In the genomic region with DNA sequence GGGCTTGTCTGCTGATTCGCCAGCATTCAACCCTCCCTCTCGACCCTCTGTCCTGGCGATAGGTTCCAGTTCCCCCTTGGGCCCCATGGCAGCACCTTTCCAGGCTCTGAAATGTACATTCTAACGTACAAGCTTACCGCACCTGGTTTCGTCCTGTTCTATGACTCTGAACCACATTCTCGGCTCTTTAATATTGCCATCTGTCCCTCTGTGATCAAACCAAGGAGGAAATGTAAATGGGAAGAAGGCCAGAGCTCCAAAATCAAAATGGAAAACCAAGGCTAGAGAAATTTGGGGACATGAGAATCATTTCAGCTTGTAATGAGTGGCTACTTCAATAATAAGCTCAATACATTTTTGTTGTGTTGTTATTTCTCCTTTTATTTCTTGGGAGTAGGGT, we compare ENCODE assay signal across 20 cellular contexts.
DNase-seq lines count a peak whose midpoint lies in the region; ATAC-seq, FAIRE-seq and TF ChIP-seq lines count a peak whose summit lies in the region.
"Had no signal": no experiment of that assay in that cellular context is flagged by ENCODE, and none has a peak within 500 bp of the region (broad histone marks: within the 10 kb centered on the region; RNA-seq: fewer than 3 reads in every experiment).

No MANE protein-coding gene starts in this region.

- no peak for TF ChIP-seq POLR2A in HepG2 (IDR thresholded peaks at IDR 0.05; ENCODE audit: insufficient read depth in 1 of 2, low read depth in 2 of 2, low read length in 2 of 2)

- POLR2A ChIA-PET in HepG2 (lab: Yijun Ruan, JAX) = no interaction called here

- WGBS in right cardiac atrium = 70% methylated on average over 7 of the region's 7 CpGs
- WGBS in HepG2 (ENCODE audit: low lambda C conversion rate) = 43% methylated on average over 7 of the region's 7 CpGs

- in situ Hi-C loops in HepG2 (cut with HindIII; ENCODE audit: extremely low pct_ligation_motif_present, low pct_unique_long_range_greater_than_20kb) = loop anchor here (5.0 to 10.0 kb wide), 2 partner anchors 294 to 397 kb away; no protein-coding TSS in a partner anchor

- no peak for TF ChIP-seq EP300 in HepG2 (IDR thresholded peaks at IDR 0.05; ENCODE audit: low read depth in 2 of 2, low read length in 2 of 2)
- TF ChIP-seq EP300 in HepG2 (CRISPR knock-in tag; IDR thresholded peaks at IDR 0.05; ENCODE audit: borderline replicate concordance) = no peak

- H3K4me2 ChIP-seq in HepG2 (ENCODE audit: low read depth, low read length) = no peak overlapping the region

- DNase-seq in right cardiac atrium (no peak), left ventricle myocardium superior (no peak), cerebellar cortex (ENCODE audit: low spot score) (peak; percentile 80), upper lobe of right lung (no peak), HepG2 (ENCODE audit: low spot score) (no peak), SHP77 (lab: John Stamatoyannopoulos, UW) (no peak)
- DNase-seq: activated CD4-positive, CD25-positive, alpha-beta regulatory T cell; activated CD8-positive, alpha-beta T cell treated with anti-CD3 and anti-CD28 coated beads for 36 hours; activated naive CD4-positive, alpha-beta T cell treated with Interleukin-2 at 50 U/mL for 16 hours; activated T-cell treated with anti-CD3 and anti-CD28 coated beads, Interleukin-2, amount 50 U/mL, for 24 hours; CD8-positive, alpha-beta T cell; colonic mucosa; foreskin melanocyte; HFFc6; spleen had no signal

- peaks cover 7% of the 10 kb centered on the region for H3K4me1 ChIP-seq in right cardiac atrium (ENCODE audit: control insufficient read depth, insufficient read depth, low read length)
- H3K4me1 ChIP-seq in neutrophil (ENCODE audit: control insufficient read depth in 1 of 2, insufficient read depth in 1 of 2, low read depth in 1 of 2, low read length in 1 of 2) = peaks cover 76 to 81% of the 10 kb centered on the region in 2 experiments
- peaks cover 33% of the 10 kb centered on the region for H3K4me1 ChIP-seq in upper lobe of right lung
- no peaks in the 10 kb centered on the region for H3K4me1 ChIP-seq in HepG2 (ENCODE audit: insufficient read depth, low read length)

- no peak overlapping the region for H3K4me3 ChIP-seq in right cardiac atrium (ENCODE audit: low read length)
- no peak overlapping the region for H3K4me3 ChIP-seq in neutrophil (ENCODE audit: low read depth in 1 of 2, low read length in 1 of 2)
- H3K4me3 ChIP-seq in upper lobe of right lung = no peak overlapping the region
- no peak overlapping the region for H3K4me3 ChIP-seq in HepG2 (replicated peaks in 1 of 3; ENCODE audit: insufficient read depth in 1 of 3, low read depth in 2 of 3, low read length in 3 of 3)
- H3K4me3 ChIP-seq: colonic mucosa, K562, prostate gland, spleen, suprapubic skin had no signal

- no peaks in the 10 kb centered on the region for H4K20me1 ChIP-seq in HepG2 (ENCODE audit: insufficient read depth, low read length)

- TF ChIP-seq CTCF in neutrophil (IDR thresholded peaks at IDR 0.05) (no peak), upper lobe of right lung (IDR thresholded peaks at IDR 0.05) (no peak), HepG2 (CRISPR knock-in tag; IDR thresholded peaks at IDR 0.05) (no peak)

- no peak overlapping the region for H2AFZ ChIP-seq in HepG2 (ENCODE audit: low read length)

- H3K36me3 ChIP-seq in neutrophil (no peaks in the 10 kb centered on the region), upper lobe of right lung (no peaks in the 10 kb centered on the region), HepG2 (replicated peaks in 1 of 2; ENCODE audit: control insufficient read depth in 1 of 2, insufficient read depth in 2 of 2, low read length in 2 of 2) (no peaks in the 10 kb centered on the region)
- H3K36me3 ChIP-seq: colonic mucosa, prostate gland, spleen, suprapubic skin had no signal

- TF ChIP-seq RAD21 in HepG2 (CRISPR knock-in tag; IDR thresholded peaks at IDR 0.05) = no peak

- CTCF ChIA-PET in HepG2 (lab: Yijun Ruan, JAX; ENCODE audit: low intra/inter-chr PET ratio, low total read pairs) = interaction anchor here (2.1 kb wide), 1 partner anchor 397 kb away, joined by 9 read pairs; no protein-coding TSS in a partner anchor

- H3K27ac ChIP-seq in right cardiac atrium (ENCODE audit: low read length) (peak overlapping the region; percentile 84), neutrophil (peak overlapping the region; percentile 84), upper lobe of right lung (peak overlapping the region; percentile 30), HepG2 (ENCODE audit: extremely low read length, insufficient read depth, low read length) (no peak overlapping the region)
- H3K27ac ChIP-seq: colonic mucosa, suprapubic skin had no signal

- no peak for FAIRE-seq in HepG2 (lab: Jason Lieb, UNC)
- FAIRE-seq: K562 had no signal

- no peaks in the 10 kb centered on the region for H3K79me2 ChIP-seq in HepG2 (ENCODE audit: insufficient read depth, low read length)

- no peak overlapping the region for H3K9ac ChIP-seq in HepG2 (ENCODE audit: insufficient read depth, low read depth, low read length)

- H3K27me3 ChIP-seq in right cardiac atrium (ENCODE audit: control insufficient read depth, insufficient read depth) (no peaks in the 10 kb centered on the region), neutrophil (no peaks in the 10 kb centered on the region), upper lobe of right lung (no peaks in the 10 kb centered on the region), HepG2 (ENCODE audit: control insufficient read depth in 1 of 2, insufficient read depth in 2 of 2, low read length in 2 of 2) (no peaks in the 10 kb centered on the region)
- H3K27me3 ChIP-seq: colonic mucosa, spleen, suprapubic skin had no signal

- no peaks in the 10 kb centered on the region for H3K9me3 ChIP-seq in right cardiac atrium (ENCODE audit: control insufficient read depth, low read length)
- H3K9me3 ChIP-seq in neutrophil = no peaks in the 10 kb centered on the region
- no peaks in the 10 kb centered on the region for H3K9me3 ChIP-seq in upper lobe of right lung
- H3K9me3 ChIP-seq in HepG2 (ENCODE audit: low read length) = no peaks in the 10 kb centered on the region
- H3K9me3 ChIP-seq: colonic mucosa, prostate gland, spleen, suprapubic skin had no signal

- intact Hi-C loops in right cardiac atrium (cut with DNase I) = loop anchor here in 3 of 4 donors (5.0 to 10.0 kb wide), 3 partner anchors 294 to 397 kb away; no protein-coding TSS in a partner anchor
- intact Hi-C loops in left ventricle myocardium superior (cut with micrococcal nuclease) = no loop called here
- intact Hi-C loops in upper lobe of right lung (cut with DNase I) = no loop called here
- intact Hi-C loops in HepG2 (cut with micrococcal nuclease; ENCODE audit: unreplicated experiment) = no loop called here

- ATAC-seq in right cardiac atrium (no peak), left ventricle myocardium superior (no peak), upper lobe of right lung (no peak), HepG2 (no peak), HG03280 (IDR thresholded peaks at IDR 0.05; ENCODE audit: unreplicated experiment) (no peak)
- ATAC-seq: activated CD8-positive, alpha-beta T cell treated with anti-CD3 and anti-CD28 coated beads for 36 hours; CD8-positive, alpha-beta T cell; K562 had no signal

- no TSS peak for BruUV-seq in HepG2 (replicated peaks; lab: Mats Ljungman, UMichigan)

TF ChIP-seq in HepG2, 621 proteins besides CTCF, POLR2A, EP300 and RAD21:
- TF ChIP-seq ZNF562 (CRISPR knock-in tag; IDR thresholded peaks at IDR 0.05; ENCODE audit: borderline replicate concordance) (no peak), NBN (conservative IDR thresholded peaks at IDR 0.05) (no peak), STAT5B (CRISPR knock-in tag; IDR thresholded peaks at IDR 0.05) (no peak), TMF1 (CRISPR knock-in tag; IDR thresholded peaks at IDR 0.05; ENCODE audit: low read depth) (no peak), NFE2L1 (CRISPR knock-in tag; IDR thresholded peaks at IDR 0.05; ENCODE audit: borderline replicate concordance) (no peak), RBM39 (IDR thresholded peaks at IDR 0.05; ENCODE audit: low read depth, low read length, poor library complexity, severe bottlenecking) (no peak)

Comparison
In these comparisons a context has a peak if more than half of its experiments do, and no peak if none do; other contexts are left out.
1. intact Hi-C loops: an anchor here in right cardiac atrium (5.0 to 10.0 kb wide); none called in left ventricle myocardium superior, upper lobe of right lung and HepG2.